1 cellular context compared by ENCODE assay signal in the genomic region with DNA sequence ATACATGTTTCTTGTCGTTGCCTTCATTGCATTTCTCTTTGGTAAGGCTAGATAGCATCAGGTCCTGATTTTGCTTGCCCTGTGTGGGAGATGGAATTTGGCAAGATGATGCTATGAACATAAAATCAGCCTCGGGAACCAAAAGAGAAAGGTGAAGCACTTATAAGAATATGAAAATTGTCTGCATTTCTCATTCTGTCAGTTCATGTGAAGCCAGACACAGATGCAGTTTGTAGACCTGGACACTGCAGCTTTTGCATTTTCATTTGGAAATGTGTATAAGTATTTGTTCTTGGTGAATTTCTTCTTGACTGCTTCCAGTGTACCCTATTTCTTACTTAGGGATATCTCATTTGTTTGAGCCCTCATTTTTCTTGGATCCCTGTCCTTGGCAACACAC.
TF ChIP-seq lines count a peak whose summit lies in the region.

No MANE protein-coding gene starts in this region.

TF ChIP-seq in liver, 16 proteins besides CTCF, POLR2A, EP300 and RAD21 (continued from another document):
- TF ChIP-seq, protein P1, sequence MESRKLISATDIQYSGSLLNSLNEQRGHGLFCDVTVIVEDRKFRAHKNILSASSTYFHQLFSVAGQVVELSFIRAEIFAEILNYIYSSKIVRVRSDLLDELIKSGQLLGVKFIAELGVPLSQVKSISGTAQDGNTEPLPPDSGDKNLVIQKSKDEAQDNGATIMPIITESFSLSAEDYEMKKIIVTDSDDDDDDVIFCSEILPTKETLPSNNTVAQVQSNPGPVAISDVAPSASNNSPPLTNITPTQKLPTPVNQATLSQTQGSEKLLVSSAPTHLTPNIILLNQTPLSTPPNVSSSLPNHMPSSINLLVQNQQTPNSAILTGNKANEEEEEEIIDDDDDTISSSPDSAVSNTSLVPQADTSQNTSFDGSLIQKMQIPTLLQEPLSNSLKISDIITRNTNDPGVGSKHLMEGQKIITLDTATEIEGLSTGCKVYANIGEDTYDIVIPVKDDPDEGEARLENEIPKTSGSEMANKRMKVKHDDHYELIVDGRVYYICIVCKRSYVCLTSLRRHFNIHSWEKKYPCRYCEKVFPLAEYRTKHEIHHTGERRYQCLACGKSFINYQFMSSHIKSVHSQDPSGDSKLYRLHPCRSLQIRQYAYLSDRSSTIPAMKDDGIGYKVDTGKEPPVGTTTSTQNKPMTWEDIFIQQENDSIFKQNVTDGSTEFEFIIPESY (IDR thresholded peaks at IDR 0.05) = no peak
- no peak for TF ChIP-seq SP1 (IDR thresholded peaks at IDR 0.05)
- TF ChIP-seq NR2F2 (IDR thresholded peaks at IDR 0.05) = no peak
- no peak for TF ChIP-seq HNF4G (IDR thresholded peaks at IDR 0.05)
- TF ChIP-seq, protein P2, sequence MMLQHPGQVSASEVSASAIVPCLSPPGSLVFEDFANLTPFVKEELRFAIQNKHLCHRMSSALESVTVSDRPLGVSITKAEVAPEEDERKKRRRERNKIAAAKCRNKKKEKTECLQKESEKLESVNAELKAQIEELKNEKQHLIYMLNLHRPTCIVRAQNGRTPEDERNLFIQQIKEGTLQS (IDR thresholded peaks at IDR 0.05) = no peak
